In the genomic region with DNA sequence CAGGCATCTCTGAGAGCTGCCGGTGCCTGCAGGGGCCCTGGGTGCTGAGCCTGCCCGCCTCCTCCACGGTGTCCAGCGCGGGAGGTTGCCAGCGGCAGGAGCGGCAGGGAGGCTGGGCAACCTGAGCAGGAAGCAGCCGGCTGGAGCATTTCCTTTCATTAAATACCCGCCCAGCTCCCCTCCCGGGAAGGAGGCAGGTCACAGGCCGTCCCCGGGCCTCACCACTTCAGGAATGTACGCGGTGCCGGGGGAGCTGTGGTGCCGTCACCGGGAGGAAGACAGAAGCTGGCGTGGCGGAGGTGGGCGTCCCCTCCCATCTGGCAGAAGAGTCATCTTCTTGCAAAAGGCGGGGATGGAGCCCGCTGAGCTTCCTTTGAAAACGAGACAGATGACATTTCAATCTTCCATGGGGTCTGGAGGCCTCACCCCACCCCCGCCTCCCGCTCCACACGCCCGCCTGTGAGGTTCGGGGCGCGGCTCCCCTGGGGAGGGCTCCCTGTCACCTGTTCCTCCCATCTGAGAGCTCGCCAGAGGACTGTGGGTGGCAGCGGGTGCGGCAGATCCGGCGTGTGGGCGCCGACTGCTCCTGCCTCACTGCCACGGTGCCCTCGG, we compare ENCODE assay signal across 8 cellular contexts. TPM values are rescaled to one million over a fixed set of nuclear protein-coding genes. Genes with fewer than 3 reads are reported as not detected.
A peak's percentile ranks its signal among the peaks of the same experiment; 100 is the strongest.
DNase-seq lines count a peak whose midpoint lies in the region; ATAC-seq and TF ChIP-seq lines count a peak whose summit lies in the region.

No MANE protein-coding gene starts in this region.

- H3K4me3 ChIP-seq in HEK293 (ENCODE audit: low read depth, low read length) (peak overlapping the region; percentile 1), choroid plexus epithelial cell (ENCODE audit: low read depth, low read length) (no peak overlapping the region), suprapubic skin (peak overlapping the region; percentile 29)

- POLR2A ChIA-PET in HEK293 (lab: Yijun Ruan, JAX), result interaction anchor here (1.1 to 1.2 kb wide), 5 partner anchors 9 to 19 kb away, joined by 3 to 4 read pairs (median 4); no protein-coding TSS in a partner anchor

- ATAC-seq in activated CD4-positive, CD25-positive, alpha-beta regulatory T cell treated with anti-CD3 and anti-CD28 coated beads, Interleukin-2, amount 50 U/mL, for 24 hours, result peak; percentile 55 to 64
- no peak for ATAC-seq in GM21529 (IDR thresholded peaks at IDR 0.05; ENCODE audit: unreplicated experiment)

- no peaks in the 10 kb centered on the region for H3K36me3 ChIP-seq in HEK293 (ENCODE audit: control insufficient read depth in 2 of 2, insufficient read depth in 1 of 2, low read length in 2 of 2)
- H3K36me3 ChIP-seq in suprapubic skin, result no peaks in the 10 kb centered on the region

- 9% methylated on average over 22 of the region's 39 CpGs for WGBS in suprapubic skin

- peaks cover 76% of the 10 kb centered on the region for H3K27me3 ChIP-seq in suprapubic skin

- no peak overlapping the region for H3K27ac ChIP-seq in HEK293 (ENCODE audit: extremely low read depth, low read depth, low read length)
- no peak overlapping the region for H3K27ac ChIP-seq in suprapubic skin

- H3K4me1 ChIP-seq in HEK293 (ENCODE audit: control insufficient read depth, insufficient read depth, low read length) (no peaks in the 10 kb centered on the region), suprapubic skin (peaks cover 16% of the 10 kb centered on the region)

- TF ChIP-seq POLR2A in suprapubic skin (IDR thresholded peaks at IDR 0.05), result no peak

- TF ChIP-seq CTCF in HEK293 (tag by site-specific recombination; IDR thresholded peaks at IDR 0.05), result no peak
- TF ChIP-seq CTCF in choroid plexus epithelial cell (conservative IDR thresholded peaks at IDR 0.05; ENCODE audit: low read depth, low read length), result no peak
- no peak for TF ChIP-seq CTCF in suprapubic skin (IDR thresholded peaks at IDR 0.05)

- DNase-seq in choroid plexus epithelial cell (ENCODE audit: low read depth), result peak; percentile 43
- DNase-seq in mucosa of gallbladder (ENCODE audit: low spot score), result peak; percentile 78
- DNase-seq in suprapubic skin (ENCODE audit: low spot score in 2 of 2), result no peak
- DNase-seq in NCI-H128 (lab: John Stamatoyannopoulos, UW; ENCODE audit: unreplicated experiment), result no peak
- DNase-seq in NCI-H1694 treated with DMSO at 0.1 percent for 48 hours (lab: John Stamatoyannopoulos, UW), result no peak

- CTCF ChIA-PET in HEK293 (lab: Yijun Ruan, JAX), result interaction anchor here (0.5 kb wide), 1 partner anchor 339 kb away, joined by 3 read pairs; no protein-coding TSS in a partner anchor

- TF ChIP-seq EP300 in suprapubic skin (IDR thresholded peaks at IDR 0.05), result no peak

- H3K9me3 ChIP-seq in HEK293 (ENCODE audit: control insufficient read depth, insufficient read depth, low read depth, low read length), result no peaks in the 10 kb centered on the region
- peaks cover 12% of the 10 kb centered on the region for H3K9me3 ChIP-seq in suprapubic skin

TF ChIP-seq in HEK293, 187 proteins besides CTCF, POLR2A, EP300 and RAD21:
- TF ChIP-seq ZIC2 (tag by site-specific recombination; IDR thresholded peaks at IDR 0.05) (peak; percentile 24; the same call in 1 of the 2 replicates), ZNF335 (tag by site-specific recombination; conservative IDR thresholded peaks at IDR 0.05) (peak; percentile 66), EGR2 (tag by site-specific recombination; IDR thresholded peaks at IDR 0.05; ENCODE audit: low read depth) (peak; percentile 53; the same call in 1 of the 2 replicates), ZNF843 (tag by site-specific recombination; IDR thresholded peaks at IDR 0.05) (no peak), ZFHX2 (tag by site-specific recombination; conservative IDR thresholded peaks at IDR 0.05) (peak; percentile 80), KLF1 (tag by site-specific recombination; IDR thresholded peaks at IDR 0.05) (peak; percentile 76), ZNF223 (tag by site-specific recombination; IDR thresholded peaks at IDR 0.05) (no peak)
- TF ChIP-seq, protein P1, sequence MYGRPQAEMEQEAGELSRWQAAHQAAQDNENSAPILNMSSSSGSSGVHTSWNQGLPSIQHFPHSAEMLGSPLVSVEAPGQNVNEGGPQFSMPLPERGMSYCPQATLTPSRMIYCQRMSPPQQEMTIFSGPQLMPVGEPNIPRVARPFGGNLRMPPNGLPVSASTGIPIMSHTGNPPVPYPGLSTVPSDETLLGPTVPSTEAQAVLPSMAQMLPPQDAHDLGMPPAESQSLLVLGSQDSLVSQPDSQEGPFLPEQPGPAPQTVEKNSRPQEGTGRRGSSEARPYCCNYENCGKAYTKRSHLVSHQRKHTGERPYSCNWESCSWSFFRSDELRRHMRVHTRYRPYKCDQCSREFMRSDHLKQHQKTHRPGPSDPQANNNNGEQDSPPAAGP (tag by site-specific recombination; IDR thresholded peaks at IDR 0.05), result peak; percentile 54; the same call in 1 of the 2 replicates
TF ChIP-seq in HEK293: peak in this region for 6.

RNA-seq across cellular contexts. Expression of gene SOX8, which starts 16.0 kb away (rescaled TPM):
- total RNA-seq in mucosa of gallbladder, result 1.4 TPM
- total RNA-seq in suprapubic skin, result 10 to 100 TPM in 1 of 4 donors, 1 to 10 TPM in 3; 4.0 to 12.2 (median 7.3) TPM

RNA-seq across cellular contexts. Expression of gene LMF1, which starts 26.8 kb away (rescaled TPM):
- 19.6 TPM for total RNA-seq in mucosa of gallbladder
- total RNA-seq in suprapubic skin, result 100 to 1,000 TPM in 1 of 4 donors, 10 to 100 TPM in 3; 32.1 to 117 (median 38.0) TPM

Comparison
In these comparisons a context has a peak if more than half of its experiments do, and no peak if none do; other contexts are left out.
1. DNase-seq: peak in choroid plexus epithelial cell (single experiment) and mucosa of gallbladder (single experiment); none in suprapubic skin (0 of 2), NCI-H128 (single experiment) and NCI-H1694 treated with DMSO at 0.1 percent for 48 hours (single experiment).